Comparison of ENCODE assay signal across 10 cellular contexts in genomic region chr16:586645-587590, GRCh38. TPM values are rescaled to one million over a fixed set of nuclear protein-coding genes. Genes with fewer than 3 reads are reported as not detected.
DNase-seq lines count a peak whose midpoint lies in the region; ATAC-seq, FAIRE-seq and TF ChIP-seq lines count a peak whose summit lies in the region.
"Had no signal": no experiment of that assay in that cellular context is flagged by ENCODE, and none has a peak within 500 bp of the region (broad histone marks: within the 10 kb centered on the region; RNA-seq: fewer than 3 reads in every experiment).

No MANE protein-coding gene starts in this region.

- H3K27ac ChIP-seq in A549 (peak overlapping the region in 1 of 2 experiments; percentile 96; a peak in 2 of 6 replicates), HepG2 (ENCODE audit: extremely low read length, insufficient read depth, low read length) (no peak overlapping the region)

- H3K9me3 Mint-ChIP-seq in activated CD4-positive, alpha-beta memory T cell treated with anti-CD3 and anti-CD28 coated beads, Interleukin-2, amount 10 ng/mL, durations not matched to agents 7 days and 5 days, result no peaks in the 10 kb centered on the region

- H3K9me3 ChIP-seq in A549 (no peaks in the 10 kb centered on the region), HepG2 (ENCODE audit: low read length) (no peaks in the 10 kb centered on the region)

- H3K27me3 Mint-ChIP-seq in activated CD4-positive, alpha-beta memory T cell treated with anti-CD3 and anti-CD28 coated beads, Interleukin-2, amount 10 ng/mL, durations not matched to agents 7 days and 5 days, result no peaks in the 10 kb centered on the region

- H3K4me2 ChIP-seq in A549 (peak overlapping the region; percentile 74), HepG2 (ENCODE audit: low read depth, low read length) (peak overlapping the region; percentile 95)

- intact Hi-C loops in HepG2 (cut with micrococcal nuclease; ENCODE audit: unreplicated experiment) (loop anchor here (10.0 kb wide), 1 partner anchor 58 kb away; the partner anchor contains the start of genes MCRIP2 and WDR90), left colon (cut with DNase I, micrococcal nuclease) (no loop called here)

- H3K27ac Mint-ChIP-seq in activated CD4-positive, alpha-beta memory T cell treated with anti-CD3 and anti-CD28 coated beads, Interleukin-2, amount 10 ng/mL, durations not matched to agents 7 days and 5 days, result peak overlapping the region; percentile 76

- no peak for DNase-seq in A549 (ENCODE audit: low read depth in 1 of 2, low spot score in 1 of 2)
- no peak for DNase-seq in activated CD4-positive, alpha-beta memory T cell treated with anti-CD3 and anti-CD28 coated beads, Interleukin-2, amount 10 ng/mL, durations not matched to agents 7 days and 5 days
- DNase-seq in HepG2 (ENCODE audit: low spot score), result no peak
- no peak for DNase-seq in left colon
- DNase-seq: DMS79 treated with DMSO at 0.1 percent for 48 hours had no signal

- H2AFZ ChIP-seq in HepG2 (ENCODE audit: low read length), result no peak overlapping the region

- peaks cover 23% of the 10 kb centered on the region for H3K4me1 Mint-ChIP-seq in activated CD4-positive, alpha-beta memory T cell treated with anti-CD3 and anti-CD28 coated beads, Interleukin-2, amount 10 ng/mL, durations not matched to agents 7 days and 5 days

- H3K36me3 Mint-ChIP-seq in activated CD4-positive, alpha-beta memory T cell treated with anti-CD3 and anti-CD28 coated beads, Interleukin-2, amount 10 ng/mL, durations not matched to agents 7 days and 5 days (ENCODE audit: low read depth), result peaks cover 2% of the 10 kb centered on the region

- FAIRE-seq in A549 (lab: Jason Lieb, UNC), result no peak
- FAIRE-seq in HepG2 (lab: Jason Lieb, UNC), result no peak

- H3K4me3 ChIP-seq in A549, result no peak overlapping the region
- 0 out of 6 replicates have a peak overlapping the region, but pooled peaks of 1 of the 3 experiments have one; percentile 19 for H3K4me3 ChIP-seq in HepG2 (replicated peaks in 1 of 3; ENCODE audit: insufficient read depth in 1 of 3, low read depth in 2 of 3, low read length in 3 of 3)

- no peaks in the 10 kb centered on the region for H3K36me3 ChIP-seq in HepG2 (replicated peaks in 1 of 2; ENCODE audit: control insufficient read depth in 1 of 2, insufficient read depth in 2 of 2, low read length in 2 of 2)

- H4K20me1 ChIP-seq in HepG2 (ENCODE audit: insufficient read depth, low read length), result peaks cover 14% of the 10 kb centered on the region; the same call in 1 of the 2 replicates

- CTCF ChIA-PET in A549 (lab: Yijun Ruan, JAX), result interaction anchor here (0.9 to 2.5 kb wide), 6 partner anchors 10 to 81 kb away, joined by 3 to 12 read pairs (median 4); partner anchors contain the start of gene RHOT2
- CTCF ChIA-PET in activated CD4-positive, alpha-beta memory T cell treated with anti-CD3 and anti-CD28 coated beads, Interleukin-2, amount 10 ng/mL, durations not matched to agents 7 days and 5 days (lab: Charles Lee), result no interaction called here
- CTCF ChIA-PET in HepG2 (lab: Yijun Ruan, JAX; ENCODE audit: low intra/inter-chr PET ratio, low total read pairs), result no interaction called here

- in situ Hi-C loops in HepG2 (cut with HindIII; ENCODE audit: extremely low pct_ligation_motif_present, low pct_unique_long_range_greater_than_20kb), result no loop called here

- POLR2A ChIA-PET in A549 (lab: Yijun Ruan, JAX) (interaction anchor here (0.7 to 1.5 kb wide), 2 partner anchors 50 to 94 kb away, joined by 4 to 5 read pairs; partner anchors contain the start of gene METTL26), HepG2 (lab: Yijun Ruan, JAX) (interaction anchor here (1.0 kb wide), 2 partner anchors 28 to 42 kb away, joined by 3 read pairs; no protein-coding TSS in a partner anchor)
- POLR2A ChIA-PET in activated CD4-positive, alpha-beta memory T cell treated with anti-CD3 and anti-CD28 coated beads, Interleukin-2, amount 10 ng/mL, durations not matched to agents 7 days and 5 days (lab: Charles Lee), result interaction anchor here (1.2 to 2.2 kb wide), 4 partner anchors 16 to 109 kb away, joined by 5 to 10 read pairs (median 7); partner anchors contain the start of gene PIGQ

- H3K4me3 Mint-ChIP-seq in activated CD4-positive, alpha-beta memory T cell treated with anti-CD3 and anti-CD28 coated beads, Interleukin-2, amount 10 ng/mL, durations not matched to agents 7 days and 5 days, result peak overlapping the region; percentile 82

- H3K4me1 ChIP-seq in A549 (peaks cover 29% of the 10 kb centered on the region), HepG2 (ENCODE audit: insufficient read depth, low read length) (peaks cover 47% of the 10 kb centered on the region)

- ATAC-seq in A549 (no peak), HepG2 (no peak), left colon (no peak), HG03108 (IDR thresholded peaks at IDR 0.05; ENCODE audit: unreplicated experiment) (no peak), HG03342 (IDR thresholded peaks at IDR 0.05; ENCODE audit: unreplicated experiment) (no peak)
- no peak for ATAC-seq in activated CD4-positive, CD25-positive, alpha-beta regulatory T cell treated with anti-CD3 and anti-CD28 coated beads, Interleukin-2, amount 50 U/mL, for 24 hours

- peak; percentile 28; the same call in 1 of the 2 replicates for TF ChIP-seq POLR2A in A549 (IDR thresholded peaks at IDR 0.05; ENCODE audit: low read length)
- peak; percentile 28 for TF ChIP-seq POLR2A in GM18526 (IDR thresholded peaks at IDR 0.05; ENCODE audit: extremely low read depth, insufficient read length)
- peak; percentile 25 to 67; a peak in 2 of 4 replicates for TF ChIP-seq POLR2A in HepG2 (IDR thresholded peaks at IDR 0.05; ENCODE audit: insufficient read depth in 1 of 2, low read depth in 2 of 2, low read length in 2 of 2)

- no peak for TF ChIP-seq EP300 in A549 (IDR thresholded peaks at IDR 0.05)
- no peak for TF ChIP-seq EP300 in HepG2 (IDR thresholded peaks at IDR 0.05; ENCODE audit: low read depth in 2 of 2, low read length in 2 of 2)
- TF ChIP-seq EP300 in HepG2 (CRISPR knock-in tag; IDR thresholded peaks at IDR 0.05; ENCODE audit: borderline replicate concordance), result no peak

- WGBS in A549 (ENCODE audit: missing lambda C conversion rate), result 93% methylated on average over 12 of the region's 14 CpGs
- 85% methylated on average over 7 of the region's 14 CpGs for WGBS in HepG2 (ENCODE audit: low lambda C conversion rate)

- no peak for TF ChIP-seq RAD21 in A549 (conservative IDR thresholded peaks at IDR 0.05 in 1 of 2, IDR thresholded peaks at IDR 0.05 in 1 of 2)
- no peak for TF ChIP-seq RAD21 in HepG2 (CRISPR knock-in tag; IDR thresholded peaks at IDR 0.05)

- no TSS peak for BruUV-seq in HepG2 (replicated peaks; lab: Mats Ljungman, UMichigan)

- peaks cover 25% of the 10 kb centered on the region for H3K79me2 ChIP-seq in HepG2 (ENCODE audit: insufficient read depth, low read length)

- no peak overlapping the region for H3K9ac ChIP-seq in HepG2 (ENCODE audit: insufficient read depth, low read depth, low read length)

- TF ChIP-seq CTCF in A549 (IDR thresholded peaks at IDR 0.05) (no peak), HepG2 (CRISPR knock-in tag; IDR thresholded peaks at IDR 0.05) (no peak)

- H3K27me3 ChIP-seq in HepG2 (ENCODE audit: control insufficient read depth in 1 of 2, insufficient read depth in 2 of 2, low read length in 2 of 2), result no peaks in the 10 kb centered on the region

RNA-seq across cellular contexts. Expression of gene RAB40C, which starts 2.9 kb away (rescaled TPM):
- polyA plus RNA-seq in A549 (2011; rRNA removed), result 4.4 and 4.9 TPM in 2 replicates
- 12.5 and 18.2 TPM in 2 replicates for polyA plus RNA-seq in A549 (2012; cell fraction: cytosol; rRNA removed)
- 31.5 and 36.8 TPM in 2 replicates for polyA plus RNA-seq in A549 (2012; cell fraction: nucleus; rRNA removed)
- polyA plus RNA-seq in A549 (2017; fragmentation: RNase III; extraction: RNeasy Plus Mini Kit Qiagen cat#74134 plus additional on column Dnase treatment), result 8.1 to 9.7 TPM (median 8.5 TPM) in 3 replicates
- polyA minus RNA-seq in A549 (2011; rRNA and poly(A)+ RNA removed), result 3.2 and 7.0 TPM in 2 replicates
- total RNA-seq in activated CD4-positive, alpha-beta memory T cell treated with anti-CD3 and anti-CD28 coated beads, Interleukin-2, amount 10 ng/mL, durations not matched to agents 7 days and 5 days, result 10 to 100 TPM; 12.2 to 14.2 TPM
- 8.2 and 11.5 TPM in 2 replicates for total RNA-seq in HepG2 (2016; rRNA removed; fragmentation: Illumina TruSeq; extraction: Trizol)
- total RNA-seq in HepG2 (2016; cell fraction: cytosol; rRNA removed; fragmentation: Illumina TruSeq; extraction: Trizol; ENCODE audit: low read depth), result 3.9 TPM in 2 replicates
- 7.7 and 10.5 TPM in 2 replicates for total RNA-seq in HepG2 (2016; cell fraction: insoluble cytoplasmic fraction; rRNA removed; fragmentation: Illumina TruSeq; extraction: Trizol)
- total RNA-seq in HepG2 (2016; cell fraction: membrane; rRNA removed; fragmentation: Illumina TruSeq; extraction: Trizol), result 9.2 and 9.7 TPM in 2 replicates
- total RNA-seq in HepG2 (2016; cell fraction: nucleus; rRNA removed; fragmentation: Illumina TruSeq; extraction: Trizol), result 6.0 and 7.3 TPM in 2 replicates
- polyA plus RNA-seq in HepG2 (2011; rRNA removed), result 7.7 and 10.6 TPM in 2 replicates
- polyA plus RNA-seq in HepG2 (2011; cell fraction: cytosol; rRNA removed), result 6.0 and 10.4 TPM in 2 replicates
- 25.9 TPM in 2 replicates for polyA plus RNA-seq in HepG2 (2011; cell fraction: nucleus; rRNA removed)
- 7.0 and 9.0 TPM in 2 replicates for polyA plus RNA-seq in HepG2 (2012)
- 2.5 and 2.9 TPM in 2 replicates for polyA plus RNA-seq in HepG2 (2016; cell fraction: cytosol; fragmentation: Illumina TruSeq; extraction: Trizol; ENCODE audit: low read depth)
- 8.9 and 11.2 TPM in 2 replicates for polyA plus RNA-seq in HepG2 (2016; cell fraction: insoluble cytoplasmic fraction; fragmentation: Illumina TruSeq; extraction: Trizol; ENCODE audit: low read depth)
- polyA plus RNA-seq in HepG2 (2016; cell fraction: membrane; fragmentation: Illumina TruSeq; extraction: Trizol; ENCODE audit: low read depth), result 6.5 and 6.8 TPM in 2 replicates
- polyA plus RNA-seq in HepG2 (2016; cell fraction: nucleus; fragmentation: Illumina TruSeq; extraction: Trizol; ENCODE audit: insufficient read depth, low read depth), result 20.2 and 22.4 TPM in 2 replicates
- 15.3 and 16.9 TPM in 2 replicates for polyA minus RNA-seq in HepG2 (2011; rRNA and poly(A)+ RNA removed; ENCODE audit: low replicate concordance)
- polyA minus RNA-seq in HepG2 (2011; cell fraction: cytosol; rRNA and poly(A)+ RNA removed), result 5.5 and 7.3 TPM in 2 replicates
- polyA minus RNA-seq in HepG2 (2011; cell fraction: nucleus; rRNA and poly(A)+ RNA removed), result 3.4 and 4.0 TPM in 2 replicates
- total RNA-seq in left colon, result 10 to 100 TPM; 38.2 to 43.4 TPM

RNA-seq across cellular contexts. Expression of gene PIGQ, which starts 17.1 kb away (rescaled TPM):
- polyA plus RNA-seq in A549 (2011; rRNA removed), result 13.2 and 15.7 TPM in 2 replicates
- polyA plus RNA-seq in A549 (2012; cell fraction: cytosol; rRNA removed), result 32.0 and 51.6 TPM in 2 replicates
- polyA plus RNA-seq in A549 (2012; cell fraction: nucleus; rRNA removed), result 141 and 208 TPM in 2 replicates
- polyA plus RNA-seq in A549 (2017; fragmentation: RNase III; extraction: RNeasy Plus Mini Kit Qiagen cat#74134 plus additional on column Dnase treatment), result 25.2 to 32.2 TPM (median 31.2 TPM) in 3 replicates
- polyA minus RNA-seq in A549 (2011; rRNA and poly(A)+ RNA removed), result 32.3 and 33.8 TPM in 2 replicates
- 10 to 100 TPM; 33.7 to 35.1 TPM for total RNA-seq in activated CD4-positive, alpha-beta memory T cell treated with anti-CD3 and anti-CD28 coated beads, Interleukin-2, amount 10 ng/mL, durations not matched to agents 7 days and 5 days
- 8.4 and 19.7 TPM in 2 replicates for total RNA-seq in HepG2 (2016; rRNA removed; fragmentation: Illumina TruSeq; extraction: Trizol)
- 7.5 and 10.0 TPM in 2 replicates for total RNA-seq in HepG2 (2016; cell fraction: cytosol; rRNA removed; fragmentation: Illumina TruSeq; extraction: Trizol; ENCODE audit: low read depth)
- total RNA-seq in HepG2 (2016; cell fraction: insoluble cytoplasmic fraction; rRNA removed; fragmentation: Illumina TruSeq; extraction: Trizol), result 7.4 and 18.9 TPM in 2 replicates
- 13.0 and 18.2 TPM in 2 replicates for total RNA-seq in HepG2 (2016; cell fraction: membrane; rRNA removed; fragmentation: Illumina TruSeq; extraction: Trizol)
- total RNA-seq in HepG2 (2016; cell fraction: nucleus; rRNA removed; fragmentation: Illumina TruSeq; extraction: Trizol), result 16.8 and 19.0 TPM in 2 replicates
- polyA plus RNA-seq in HepG2 (2011; rRNA removed), result 7.7 and 13.6 TPM in 2 replicates
- 7.2 and 11.6 TPM in 2 replicates for polyA plus RNA-seq in HepG2 (2011; cell fraction: cytosol; rRNA removed)
- polyA plus RNA-seq in HepG2 (2011; cell fraction: nucleus; rRNA removed), result 70.8 and 80.2 TPM in 2 replicates
- polyA plus RNA-seq in HepG2 (2012), result 6.7 and 8.5 TPM in 2 replicates
- polyA plus RNA-seq in HepG2 (2016; cell fraction: cytosol; fragmentation: Illumina TruSeq; extraction: Trizol; ENCODE audit: low read depth), result 6.3 and 7.2 TPM in 2 replicates
- 6.9 and 8.3 TPM in 2 replicates for polyA plus RNA-seq in HepG2 (2016; cell fraction: insoluble cytoplasmic fraction; fragmentation: Illumina TruSeq; extraction: Trizol; ENCODE audit: low read depth)
- polyA plus RNA-seq in HepG2 (2016; cell fraction: membrane; fragmentation: Illumina TruSeq; extraction: Trizol; ENCODE audit: low read depth), result 10.4 and 10.8 TPM in 2 replicates
- polyA plus RNA-seq in HepG2 (2016; cell fraction: nucleus; fragmentation: Illumina TruSeq; extraction: Trizol; ENCODE audit: insufficient read depth, low read depth), result 31.7 and 36.7 TPM in 2 replicates
- polyA minus RNA-seq in HepG2 (2011; rRNA and poly(A)+ RNA removed; ENCODE audit: low replicate concordance), result 38.0 and 89.1 TPM in 2 replicates
- polyA minus RNA-seq in HepG2 (2011; cell fraction: cytosol; rRNA and poly(A)+ RNA removed), result 8.1 and 11.1 TPM in 2 replicates
- polyA minus RNA-seq in HepG2 (2011; cell fraction: nucleus; rRNA and poly(A)+ RNA removed), result 13.6 and 14.0 TPM in 2 replicates
- total RNA-seq in left colon, result 10 to 100 TPM; 37.6 to 39.5 TPM

RNA-seq across cellular contexts. Expression of gene NHLRC4, which starts 20.1 kb away (rescaled TPM):
- polyA plus RNA-seq in A549 (2011; rRNA removed) (0.03 and 0.13 TPM in 2 replicates), A549 (2017; fragmentation: RNase III; extraction: RNeasy Plus Mini Kit Qiagen cat#74134 plus additional on column Dnase treatment) (0.07 to 0.09 TPM (median 0.08 TPM) in 3 replicates), HepG2 (2011; rRNA removed) (0.59 and 1.1 TPM in 2 replicates)
- 0.04 TPM in 2 replicates for polyA plus RNA-seq in A549 (2012; cell fraction: cytosol; rRNA removed)
- polyA plus RNA-seq in A549 (2012; cell fraction: nucleus; rRNA removed), result 0.17 and 0.24 TPM in 2 replicates
- polyA minus RNA-seq in A549 (2011; rRNA and poly(A)+ RNA removed), result not detected in 2 replicates
- total RNA-seq in activated CD4-positive, alpha-beta memory T cell treated with anti-CD3 and anti-CD28 coated beads, Interleukin-2, amount 10 ng/mL, durations not matched to agents 7 days and 5 days, result 1 to 10 TPM; 2.3 to 2.6 TPM
- total RNA-seq in HepG2 (2016; rRNA removed; fragmentation: Illumina TruSeq; extraction: Trizol) (0.40 and 0.48 TPM in 2 replicates), left colon (under 1 TPM in 1 of 2 donors, not detected in 1; 0.36 TPM)
- total RNA-seq in HepG2 (2016; cell fraction: cytosol; rRNA removed; fragmentation: Illumina TruSeq; extraction: Trizol; ENCODE audit: low read depth), result not detected in 2 replicates
- 0.33 and 0.45 TPM in 2 replicates for total RNA-seq in HepG2 (2016; cell fraction: insoluble cytoplasmic fraction; rRNA removed; fragmentation: Illumina TruSeq; extraction: Trizol)
- 0.10 and 0.22 TPM in 2 replicates for total RNA-seq in HepG2 (2016; cell fraction: membrane; rRNA removed; fragmentation: Illumina TruSeq; extraction: Trizol)
- 0.22 TPM in 1 of 2 replicates, not detected in the other for total RNA-seq in HepG2 (2016; cell fraction: nucleus; rRNA removed; fragmentation: Illumina TruSeq; extraction: Trizol)
- 0.71 and 1.2 TPM in 2 replicates for polyA plus RNA-seq in HepG2 (2011; cell fraction: cytosol; rRNA removed)
- polyA plus RNA-seq in HepG2 (2011; cell fraction: nucleus; rRNA removed), result 1.3 and 1.7 TPM in 2 replicates
- polyA plus RNA-seq in HepG2 (2012), result 1.4 and 1.5 TPM in 2 replicates
- 0.09 TPM in 1 of 2 replicates, not detected in the other for polyA plus RNA-seq in HepG2 (2016; cell fraction: cytosol; fragmentation: Illumina TruSeq; extraction: Trizol; ENCODE audit: low read depth)
- polyA plus RNA-seq in HepG2 (2016; cell fraction: insoluble cytoplasmic fraction; fragmentation: Illumina TruSeq; extraction: Trizol; ENCODE audit: low read depth), result 0.26 TPM in 2 replicates
- polyA plus RNA-seq in HepG2 (2016; cell fraction: membrane; fragmentation: Illumina TruSeq; extraction: Trizol; ENCODE audit: low read depth), result not detected in 2 replicates
- polyA plus RNA-seq in HepG2 (2016; cell fraction: nucleus; fragmentation: Illumina TruSeq; extraction: Trizol; ENCODE audit: insufficient read depth, low read depth), result not detected in 2 replicates
- polyA minus RNA-seq in HepG2 (2011; rRNA and poly(A)+ RNA removed; ENCODE audit: low replicate concordance), result 1.4 TPM in 1 of 2 replicates, not detected in the other
- 0.40 and 0.88 TPM in 2 replicates for polyA minus RNA-seq in HepG2 (2011; cell fraction: cytosol; rRNA and poly(A)+ RNA removed)
- 0.13 and 0.25 TPM in 2 replicates for polyA minus RNA-seq in HepG2 (2011; cell fraction: nucleus; rRNA and poly(A)+ RNA removed)

RNA-seq across cellular contexts. Expression of gene PRR35, which starts 26.7 kb away (rescaled TPM):
- polyA plus RNA-seq in A549 (2011; rRNA removed) (0.04 TPM in 1 of 2 replicates, not detected in the other), A549 (2017; fragmentation: RNase III; extraction: RNeasy Plus Mini Kit Qiagen cat#74134 plus additional on column Dnase treatment) (0.04 to 0.10 TPM (median 0.04 TPM) in 3 replicates), HepG2 (2011; rRNA removed) (0.16 and 0.38 TPM in 2 replicates)
- polyA plus RNA-seq in A549 (2012; cell fraction: cytosol; rRNA removed), result 0.05 and 0.17 TPM in 2 replicates
- 0.11 and 0.22 TPM in 2 replicates for polyA plus RNA-seq in A549 (2012; cell fraction: nucleus; rRNA removed)
- polyA minus RNA-seq in A549 (2011; rRNA and poly(A)+ RNA removed), result not detected in 2 replicates
- not detected for total RNA-seq in activated CD4-positive, alpha-beta memory T cell treated with anti-CD3 and anti-CD28 coated beads, Interleukin-2, amount 10 ng/mL, durations not matched to agents 7 days and 5 days
- total RNA-seq in HepG2 (2016; rRNA removed; fragmentation: Illumina TruSeq; extraction: Trizol) (0.07 TPM in 1 of 2 replicates, not detected in the other), left colon (not detected)
- total RNA-seq in HepG2 (2016; cell fraction: cytosol; rRNA removed; fragmentation: Illumina TruSeq; extraction: Trizol; ENCODE audit: low read depth), result not detected in 2 replicates
- total RNA-seq in HepG2 (2016; cell fraction: insoluble cytoplasmic fraction; rRNA removed; fragmentation: Illumina TruSeq; extraction: Trizol), result not detected in 2 replicates
- total RNA-seq in HepG2 (2016; cell fraction: membrane; rRNA removed; fragmentation: Illumina TruSeq; extraction: Trizol), result not detected in 2 replicates
- total RNA-seq in HepG2 (2016; cell fraction: nucleus; rRNA removed; fragmentation: Illumina TruSeq; extraction: Trizol), result not detected in 2 replicates
- 0.23 and 0.28 TPM in 2 replicates for polyA plus RNA-seq in HepG2 (2011; cell fraction: cytosol; rRNA removed)
- polyA plus RNA-seq in HepG2 (2011; cell fraction: nucleus; rRNA removed), result 0.81 and 1.2 TPM in 2 replicates
- 0.63 and 0.74 TPM in 2 replicates for polyA plus RNA-seq in HepG2 (2012)
- polyA plus RNA-seq in HepG2 (2016; cell fraction: cytosol; fragmentation: Illumina TruSeq; extraction: Trizol; ENCODE audit: low read depth), result not detected in 2 replicates
- not detected in 2 replicates for polyA plus RNA-seq in HepG2 (2016; cell fraction: insoluble cytoplasmic fraction; fragmentation: Illumina TruSeq; extraction: Trizol; ENCODE audit: low read depth)
- polyA plus RNA-seq in HepG2 (2016; cell fraction: membrane; fragmentation: Illumina TruSeq; extraction: Trizol; ENCODE audit: low read depth), result not detected in 2 replicates
- not detected in 2 replicates for polyA plus RNA-seq in HepG2 (2016; cell fraction: nucleus; fragmentation: Illumina TruSeq; extraction: Trizol; ENCODE audit: insufficient read depth, low read depth)
- polyA minus RNA-seq in HepG2 (2011; rRNA and poly(A)+ RNA removed; ENCODE audit: low replicate concordance), result 0.12 TPM in 1 of 2 replicates, not detected in the other
- polyA minus RNA-seq in HepG2 (2011; cell fraction: cytosol; rRNA and poly(A)+ RNA removed), result 0.35 and 0.40 TPM in 2 replicates
- polyA minus RNA-seq in HepG2 (2011; cell fraction: nucleus; rRNA and poly(A)+ RNA removed), result not detected in 2 replicates
- total RNA-seq: RPMI7951 had no signal

RNA-seq across cellular contexts. Expression of gene WFIKKN1, which starts 43.9 kb away (rescaled TPM):
- polyA plus RNA-seq in A549 (2011; rRNA removed), result 0.05 TPM in 1 of 2 replicates, not detected in the other
- polyA plus RNA-seq in A549 (2012; cell fraction: cytosol; rRNA removed), result 0.13 TPM in 2 replicates
- polyA plus RNA-seq in A549 (2012; cell fraction: nucleus; rRNA removed), result 0.67 and 1.1 TPM in 2 replicates
- 0.15 to 0.23 TPM (median 0.17 TPM) in 3 replicates for polyA plus RNA-seq in A549 (2017; fragmentation: RNase III; extraction: RNeasy Plus Mini Kit Qiagen cat#74134 plus additional on column Dnase treatment)
- polyA minus RNA-seq in A549 (2011; rRNA and poly(A)+ RNA removed), result 0.05 TPM in 1 of 2 replicates, not detected in the other
- total RNA-seq in activated CD4-positive, alpha-beta memory T cell treated with anti-CD3 and anti-CD28 coated beads, Interleukin-2, amount 10 ng/mL, durations not matched to agents 7 days and 5 days, result under 1 TPM; 0.10 to 0.13 TPM
- total RNA-seq in HepG2 (2016; rRNA removed; fragmentation: Illumina TruSeq; extraction: Trizol), result 2.4 and 4.9 TPM in 2 replicates
- total RNA-seq in HepG2 (2016; cell fraction: cytosol; rRNA removed; fragmentation: Illumina TruSeq; extraction: Trizol; ENCODE audit: low read depth), result 0.61 and 0.88 TPM in 2 replicates
- total RNA-seq in HepG2 (2016; cell fraction: insoluble cytoplasmic fraction; rRNA removed; fragmentation: Illumina TruSeq; extraction: Trizol), result 2.1 and 4.8 TPM in 2 replicates
- 1.1 and 1.8 TPM in 2 replicates for total RNA-seq in HepG2 (2016; cell fraction: membrane; rRNA removed; fragmentation: Illumina TruSeq; extraction: Trizol)
- 3.0 and 3.4 TPM in 2 replicates for total RNA-seq in HepG2 (2016; cell fraction: nucleus; rRNA removed; fragmentation: Illumina TruSeq; extraction: Trizol)
- 1.7 and 2.9 TPM in 2 replicates for polyA plus RNA-seq in HepG2 (2011; rRNA removed)
- 2.6 and 4.2 TPM in 2 replicates for polyA plus RNA-seq in HepG2 (2011; cell fraction: cytosol; rRNA removed)
- 4.0 and 4.2 TPM in 2 replicates for polyA plus RNA-seq in HepG2 (2011; cell fraction: nucleus; rRNA removed)
- polyA plus RNA-seq in HepG2 (2012), result 1.7 and 2.2 TPM in 2 replicates
- 0.58 and 0.66 TPM in 2 replicates for polyA plus RNA-seq in HepG2 (2016; cell fraction: cytosol; fragmentation: Illumina TruSeq; extraction: Trizol; ENCODE audit: low read depth)
- 2.6 and 2.7 TPM in 2 replicates for polyA plus RNA-seq in HepG2 (2016; cell fraction: insoluble cytoplasmic fraction; fragmentation: Illumina TruSeq; extraction: Trizol; ENCODE audit: low read depth)
- polyA plus RNA-seq in HepG2 (2016; cell fraction: membrane; fragmentation: Illumina TruSeq; extraction: Trizol; ENCODE audit: low read depth), result 0.93 and 1.1 TPM in 2 replicates
- 5.9 and 6.7 TPM in 2 replicates for polyA plus RNA-seq in HepG2 (2016; cell fraction: nucleus; fragmentation: Illumina TruSeq; extraction: Trizol; ENCODE audit: insufficient read depth, low read depth)
- polyA minus RNA-seq in HepG2 (2011; rRNA and poly(A)+ RNA removed; ENCODE audit: low replicate concordance), result 3.9 and 5.4 TPM in 2 replicates
- 3.1 and 4.6 TPM in 2 replicates for polyA minus RNA-seq in HepG2 (2011; cell fraction: cytosol; rRNA and poly(A)+ RNA removed)
- 1.0 and 1.7 TPM in 2 replicates for polyA minus RNA-seq in HepG2 (2011; cell fraction: nucleus; rRNA and poly(A)+ RNA removed)
- 1 to 10 TPM in 1 of 2 donors, under 1 TPM in 1; 0.64 to 3.6 TPM for total RNA-seq in left colon
- total RNA-seq: RPMI7951 had no signal

Comparison
In these comparisons a context has a peak if more than half of its experiments do, and no peak if none do; other contexts are left out.
1. Of the 38 proteins assayed by ChIP-seq in both HepG2 and A549: peak only in HepG2: none; only in A549: PBX3 and POLR2AphosphoS2; in both: POLR2A; in neither: 35.